Comparison of ENCODE assay signal across 8 cellular contexts in genomic region chr3:105867690-105868449, GRCh38. TPM values are rescaled to one million over a fixed set of nuclear protein-coding genes. Genes with fewer than 3 reads are reported as not detected.
DNase-seq lines count a peak whose midpoint lies in the region; ATAC-seq, FAIRE-seq and TF ChIP-seq lines count a peak whose summit lies in the region.

No MANE protein-coding gene starts in this region.

- DNase-seq in AG10803 (ENCODE audit: low read depth) = no peak
- no peak for DNase-seq in HEK293T (ENCODE audit: extremely low spot score)
- DNase-seq in activated T-helper 1 cell treated with anti-CD3 and anti-CD28 coated beads, Interleukin-12 subunit alpha, Interleukin-12 subunit beta, Interleukin-2, Interleukin-4 antibody, amounts not matched to agents 30 ng/mL and 10 ng/mL and 1 ng/mL, durations not matched to agents 14 hours and 24 hours and 36 hours (ENCODE audit: low spot score) = no peak
- DNase-seq in hepatocyte (ENCODE audit: low spot score) = no peak
- DNase-seq in small intestine = peak; percentile 45
- no peak for DNase-seq in cerebellum (ENCODE audit: low spot score)
- no peak for DNase-seq in left colon

- POLR2A ChIA-PET in HEK293T (lab: Yijun Ruan, JAX) = interaction anchor here (1.5 kb wide), 1 partner anchor 23 kb away, joined by 5 read pairs; no protein-coding TSS in a partner anchor

- H3K9me3 ChIP-seq in hepatocyte (ENCODE audit: low read depth) (no peaks in the 10 kb centered on the region), small intestine (ENCODE audit: control insufficient read depth, low read depth) (no peaks in the 10 kb centered on the region)

- H3K79me2 ChIP-seq in hepatocyte = peaks cover 56% of the 10 kb centered on the region

- peak overlapping the region; percentile 99 for H3K27ac Mint-ChIP-seq in activated T-helper 1 cell treated with anti-CD3 and anti-CD28 coated beads, Interleukin-12 subunit alpha, Interleukin-12 subunit beta, Interleukin-2, Interleukin-4 antibody, amounts not matched to agents 30 ng/mL and 10 ng/mL and 1 ng/mL, durations not matched to agents 14 hours and 24 hours and 36 hours

- CTCF ChIA-PET in HEK293T (lab: Yijun Ruan, JAX) = no interaction called here

- no peaks in the 10 kb centered on the region for H3K27me3 ChIP-seq in hepatocyte
- H3K27me3 ChIP-seq in small intestine (ENCODE audit: control insufficient read depth in 2 of 2, insufficient read depth in 2 of 2, low read length in 2 of 2) = no peaks in the 10 kb centered on the region

- H3K4me3 ChIP-seq in AG10803 (ENCODE audit: low read length) = peak overlapping the region; percentile 89
- H3K4me3 ChIP-seq in hepatocyte = peak overlapping the region; percentile 86
- peak overlapping the region; percentile 99 to 100 for H3K4me3 ChIP-seq in small intestine (ENCODE audit: low read depth in 1 of 2, low read length in 2 of 2)

- peaks cover 51% of the 10 kb centered on the region for H3K4me1 Mint-ChIP-seq in activated T-helper 1 cell treated with anti-CD3 and anti-CD28 coated beads, Interleukin-12 subunit alpha, Interleukin-12 subunit beta, Interleukin-2, Interleukin-4 antibody, amounts not matched to agents 30 ng/mL and 10 ng/mL and 1 ng/mL, durations not matched to agents 14 hours and 24 hours and 36 hours (ENCODE audit: low read depth)

- peaks cover 24% of the 10 kb centered on the region for H4K20me1 ChIP-seq in hepatocyte (ENCODE audit: insufficient read depth, poor library complexity, severe bottlenecking)

- ATAC-seq in GM18909 (IDR thresholded peaks at IDR 0.05; ENCODE audit: poor library complexity, unreplicated experiment) (no peak), left colon (no peak)

- 1% methylated on average over 19 of the region's 19 CpGs for WGBS in hepatocyte (ENCODE audit: low lambda C conversion rate, missing lambda C conversion rate)
- WGBS in small intestine, 3 donors = 0 to 1% (median 1%) methylated on average over 19 of the region's 19 CpGs

- TF ChIP-seq CTCF in AG10803 (conservative IDR thresholded peaks at IDR 0.05; ENCODE audit: low read length) (no peak), hepatocyte (IDR thresholded peaks at IDR 0.05; ENCODE audit: poor library complexity) (no peak)

- no peaks in the 10 kb centered on the region for H3K9me2 ChIP-seq in hepatocyte (replicated peaks; ENCODE audit: insufficient read depth)

- H2AFZ ChIP-seq in hepatocyte = peak overlapping the region; percentile 76

- H3K9me3 Mint-ChIP-seq in activated T-helper 1 cell treated with anti-CD3 and anti-CD28 coated beads, Interleukin-12 subunit alpha, Interleukin-12 subunit beta, Interleukin-2, Interleukin-4 antibody, amounts not matched to agents 30 ng/mL and 10 ng/mL and 1 ng/mL, durations not matched to agents 14 hours and 24 hours and 36 hours = no peaks in the 10 kb centered on the region

- peak overlapping the region; percentile 100 for H3K4me3 Mint-ChIP-seq in activated T-helper 1 cell treated with anti-CD3 and anti-CD28 coated beads, Interleukin-12 subunit alpha, Interleukin-12 subunit beta, Interleukin-2, Interleukin-4 antibody, amounts not matched to agents 30 ng/mL and 10 ng/mL and 1 ng/mL, durations not matched to agents 14 hours and 24 hours and 36 hours

- H3K27ac ChIP-seq in hepatocyte = peak overlapping the region; percentile 95
- peak overlapping the region; percentile 96 to 98 for H3K27ac ChIP-seq in small intestine (ENCODE audit: low read depth in 1 of 2, low read length in 1 of 2)

- no peaks in the 10 kb centered on the region for H3K27me3 Mint-ChIP-seq in activated T-helper 1 cell treated with anti-CD3 and anti-CD28 coated beads, Interleukin-12 subunit alpha, Interleukin-12 subunit beta, Interleukin-2, Interleukin-4 antibody, amounts not matched to agents 30 ng/mL and 10 ng/mL and 1 ng/mL, durations not matched to agents 14 hours and 24 hours and 36 hours (ENCODE audit: insufficient read depth)

- peaks cover 42% of the 10 kb centered on the region for H3K36me3 Mint-ChIP-seq in activated T-helper 1 cell treated with anti-CD3 and anti-CD28 coated beads, Interleukin-12 subunit alpha, Interleukin-12 subunit beta, Interleukin-2, Interleukin-4 antibody, amounts not matched to agents 30 ng/mL and 10 ng/mL and 1 ng/mL, durations not matched to agents 14 hours and 24 hours and 36 hours (ENCODE audit: low read depth)

- H3K4me2 ChIP-seq in hepatocyte = peak overlapping the region; percentile 86

- H3K36me3 ChIP-seq in hepatocyte (replicated peaks; ENCODE audit: insufficient read depth, low read depth) (no peaks in the 10 kb centered on the region), small intestine (ENCODE audit: control insufficient read depth in 2 of 2, insufficient read depth in 2 of 2, low read length in 2 of 2) (peaks cover 0 to 2% of the 10 kb centered on the region in 2 donors)

- H3K4me1 ChIP-seq in hepatocyte (ENCODE audit: insufficient read depth) (peaks cover 32% of the 10 kb centered on the region), small intestine (ENCODE audit: control insufficient read depth in 2 of 2, insufficient read depth in 1 of 2, low read depth in 1 of 2, low read length in 1 of 2) (peaks cover 2 to 13% of the 10 kb centered on the region in 2 donors)

- no peak for FAIRE-seq in small intestine (lab: Jason Lieb, UNC)

- intact Hi-C loops in activated T-helper 1 cell treated with anti-CD3 and anti-CD28 coated beads, Interleukin-12 subunit alpha, Interleukin-12 subunit beta, Interleukin-2, Interleukin-4 antibody, amounts not matched to agents 30 ng/mL and 10 ng/mL and 1 ng/mL, durations not matched to agents 14 hours and 24 hours and 36 hours (cut with micrococcal nuclease) = loop anchor here (1.0 to 10.0 kb wide), 12 partner anchors 21 to 1197 kb away; no protein-coding TSS in a partner anchor
- intact Hi-C loops in left colon (cut with DNase I, micrococcal nuclease) = no loop called here

TF ChIP-seq in HEK293T, 16 proteins besides CTCF, POLR2A, EP300 and RAD21:
- TF ChIP-seq HDGF (IDR thresholded peaks at IDR 0.05; ENCODE audit: borderline replicate concordance) (no peak), ZNF384 (IDR thresholded peaks at IDR 0.05) (peak; percentile 59)

RNA-seq across cellular contexts. Expression of gene CBLB, which starts 0.9 kb away (rescaled TPM):
- 213 and 235 TPM in 2 replicates for total RNA-seq in activated T-helper 1 cell treated with anti-CD3 and anti-CD28 coated beads, Interleukin-12 subunit alpha, Interleukin-12 subunit beta, Interleukin-2, Interleukin-4 antibody, amounts not matched to agents 30 ng/mL and 10 ng/mL and 1 ng/mL, durations not matched to agents 14 hours and 24 hours and 36 hours
- total RNA-seq in hepatocyte = 29.2 and 56.0 TPM in 2 replicates
- polyA plus RNA-seq in hepatocyte = 21.3 and 22.6 TPM in 2 replicates
- polyA plus RNA-seq in small intestine = 10 to 100 TPM in 1 of 3 donors, 1 to 10 TPM in 2; 8.8 to 16.3 (median 9.5) TPM
- total RNA-seq in cerebellum = 68.4 TPM
- 10 to 100 TPM; 36.7 to 50.2 TPM for total RNA-seq in left colon
